8 cellular contexts compared by ENCODE assay signal in the genomic region with DNA sequence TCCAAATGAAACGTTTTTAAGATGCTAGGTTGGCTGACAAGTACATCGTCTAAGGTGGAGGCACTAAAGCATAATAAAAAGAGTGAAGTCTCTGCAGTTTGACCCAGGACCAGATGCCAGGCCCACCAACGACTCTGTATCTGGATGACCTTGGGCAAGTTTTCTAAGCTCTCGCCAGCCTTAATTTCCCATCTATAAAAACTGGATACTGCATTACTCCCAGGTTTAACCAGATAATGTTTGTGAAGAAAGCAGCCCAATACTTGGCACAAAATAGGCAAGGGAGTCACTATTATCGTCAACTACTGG. TPM values are rescaled to one million over a fixed set of nuclear protein-coding genes. Genes with fewer than 3 reads are reported as not detected.
DNase-seq lines count a peak whose midpoint lies in the region; ATAC-seq and TF ChIP-seq lines count a peak whose summit lies in the region.

No MANE protein-coding gene starts in this region.

- H3K9me3 ChIP-seq in T-helper 17 cell (ENCODE audit: control insufficient read depth, low read length, poor library complexity, severe bottlenecking) (no peaks in the 10 kb centered on the region), gastrocnemius medialis (no peaks in the 10 kb centered on the region)

- no peaks in the 10 kb centered on the region for H3K36me3 ChIP-seq in gastrocnemius medialis

- in situ Hi-C loops in gastrocnemius medialis (cut with MboI; ENCODE audit: low sequenced_read_pairs in 4 of 4): loop anchor here in 3 of 4 donors (10.0 to 25.0 kb wide), 3 partner anchors 131 to 506 kb away; a partner anchor contains a TSS

- peaks cover 41 to 47% of the 10 kb centered on the region in 2 donors for H3K4me1 ChIP-seq in gastrocnemius medialis

- no peak for TF ChIP-seq POLR2A in gastrocnemius medialis (IDR thresholded peaks at IDR 0.05)

- peaks cover 32% of the 10 kb centered on the region for H3K4me1 Mint-ChIP-seq in T-helper 17 cell

- H3K36me3 Mint-ChIP-seq in T-helper 17 cell (ENCODE audit: low read depth): peaks cover 8% of the 10 kb centered on the region

- TF ChIP-seq CTCF in GM12875 (IDR thresholded peaks at IDR 0.05; ENCODE audit: borderline replicate concordance, insufficient read depth, low read depth, low read length): no peak
- TF ChIP-seq CTCF in fibroblast of the aortic adventitia (IDR thresholded peaks at IDR 0.05; ENCODE audit: insufficient read depth, low read length): no peak
- TF ChIP-seq CTCF in gastrocnemius medialis (IDR thresholded peaks at IDR 0.05 in 4 of 5, conservative IDR thresholded peaks at IDR 0.05 in 1 of 5): no peak

- intact Hi-C loops in gastrocnemius medialis (cut with DNase I; ENCODE audit: low total_unique reads): loop anchor here (1.0 to 5.0 kb wide), 7 partner anchors 27 to 891 kb away; a partner anchor contains a TSS

- H3K4me3 Mint-ChIP-seq in T-helper 17 cell: peak overlapping the region; percentile 99

- ATAC-seq in T-helper 17 cell: no peak
- no peak for ATAC-seq in gastrocnemius medialis
- ATAC-seq in GM18909 (IDR thresholded peaks at IDR 0.05; ENCODE audit: poor library complexity, unreplicated experiment): no peak
- ATAC-seq in GM21825 (IDR thresholded peaks at IDR 0.05; ENCODE audit: unreplicated experiment): no peak

- peak overlapping the region; percentile 91 to 98 (median 94) for H3K27ac ChIP-seq in gastrocnemius medialis

- H3K27me3 Mint-ChIP-seq in T-helper 17 cell: peaks cover 12% of the 10 kb centered on the region

- H3K27ac Mint-ChIP-seq in T-helper 17 cell: peak overlapping the region; percentile 100

- no peak for DNase-seq in T-helper 17 cell
- DNase-seq in fibroblast of the aortic adventitia (ENCODE audit: low read depth): no peak
- no peak for DNase-seq in gastrocnemius medialis
- no peak for DNase-seq in NCI-H2081 (lab: John Stamatoyannopoulos, UW)
- no peak for DNase-seq in NCI-H1092 (lab: John Stamatoyannopoulos, UW)

- H3K4me3 ChIP-seq in GM12875 (ENCODE audit: low read depth, low read length) (peak overlapping the region; percentile 97), fibroblast of the aortic adventitia (ENCODE audit: low read depth, low read length) (peak overlapping the region; percentile 82), gastrocnemius medialis (peak overlapping the region; percentile 57 to 86 (median 74))

- H3K27me3 ChIP-seq in gastrocnemius medialis: no peaks in the 10 kb centered on the region

RNA-seq across cellular contexts. Expression of a gene that starts 49.0 kb away (rescaled TPM):
- total RNA-seq in T-helper 17 cell (1 to 10 TPM; 1.6 to 2.1 TPM), fibroblast of the aortic adventitia (ENCODE audit: low replicate concordance) (not detected in 2 replicates), gastrocnemius medialis (under 1 TPM in 3 of 4 donors, not detected in 1; 0.02 to 0.15 (median 0.07) TPM)
